ENCODE assay signal across 11 cellular contexts in the genomic region with DNA sequence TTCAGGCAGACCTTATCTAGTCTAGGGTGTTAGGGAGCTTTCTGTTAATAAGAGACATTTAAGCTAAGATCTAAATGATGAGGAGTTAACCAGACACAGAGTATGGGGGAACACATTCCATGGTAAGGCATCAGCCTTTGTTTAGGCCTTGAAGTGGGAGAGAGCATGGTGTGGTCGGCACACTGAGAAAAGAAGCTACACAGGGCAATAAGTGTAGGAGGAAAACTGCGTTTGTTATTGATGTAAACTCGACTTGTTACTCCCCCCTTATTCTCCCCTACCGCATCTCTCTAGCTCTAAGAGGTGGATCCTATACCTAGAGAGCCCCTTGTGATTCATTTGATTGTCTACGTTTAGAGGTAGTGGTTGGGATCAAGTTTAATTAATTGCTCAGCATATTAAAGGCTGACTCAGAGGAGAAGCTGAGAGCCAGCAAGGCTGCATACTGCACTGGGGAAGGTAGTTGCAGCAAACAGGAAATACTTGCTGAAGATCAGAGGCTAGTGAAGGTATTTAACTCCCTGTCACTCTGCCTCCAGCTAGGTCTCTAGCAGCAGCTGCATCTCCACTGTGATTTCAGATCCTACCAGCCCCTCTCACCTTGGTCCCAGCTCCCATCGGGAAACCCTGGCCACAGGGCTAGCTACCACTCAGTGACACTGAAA.
DNase-seq lines count a peak whose midpoint lies in the region; ATAC-seq and TF ChIP-seq lines count a peak whose summit lies in the region.
"Had no signal": no experiment of that assay in that cellular context is flagged by ENCODE, and none has a peak within 500 bp of the region (broad histone marks: within the 10 kb centered on the region; RNA-seq: fewer than 3 reads in every experiment).

No MANE protein-coding gene starts in this region.

- POLR2A ChIA-PET in Panc1 (lab: Charles Lee): interaction anchor here (0.6 kb wide), 1 partner anchor 137 kb away, joined by 3 read pairs; no protein-coding TSS in a partner anchor

- no peak overlapping the region for H3K4me3 ChIP-seq in Panc1 (ENCODE audit: low read depth in 2 of 2, low read length in 2 of 2)
- H3K4me3 ChIP-seq in retinal pigment epithelial cell (ENCODE audit: low read length): no peak overlapping the region
- H3K4me3 ChIP-seq: ascending aorta had no signal

- peaks cover 5% of the 10 kb centered on the region; the same call in 1 of the 2 replicates for H3K4me1 ChIP-seq in Panc1 (ENCODE audit: control insufficient read depth, insufficient read depth, low read length)

- ATAC-seq in Panc1: peak; percentile 82
- no peak for ATAC-seq in HG02885 (IDR thresholded peaks at IDR 0.05; ENCODE audit: poor library complexity, unreplicated experiment)
- ATAC-seq in GM18870 (IDR thresholded peaks at IDR 0.05; ENCODE audit: unreplicated experiment): no peak
- no peak for ATAC-seq in GM19328 (IDR thresholded peaks at IDR 0.05; ENCODE audit: unreplicated experiment)

- no peaks in the 10 kb centered on the region for H3K9me3 ChIP-seq in Panc1 (ENCODE audit: control insufficient read depth, insufficient read depth, low read depth, low read length)
- H3K9me3 ChIP-seq: ascending aorta had no signal

- H3K27ac ChIP-seq in Panc1 (ENCODE audit: low read length): no peak overlapping the region
- H3K27ac ChIP-seq: ascending aorta had no signal

- in situ Hi-C loops in Panc1 (cut with HindIII; ENCODE audit: low pct_unique_long_range_greater_than_20kb, low sequenced_read_pairs): no loop called here

- no peak for TF ChIP-seq CTCF in Panc1 (IDR thresholded peaks at IDR 0.05)
- TF ChIP-seq CTCF in retinal pigment epithelial cell (conservative IDR thresholded peaks at IDR 0.05; ENCODE audit: low read depth, low read length): no peak

- intact Hi-C loops in Panc1 (cut with micrococcal nuclease; ENCODE audit: unreplicated experiment): no loop called here

- BruUV-seq in Panc1 (replicated peaks; lab: Mats Ljungman, UMichigan): no TSS peak

- H3K27me3 ChIP-seq in Panc1 (ENCODE audit: control insufficient read depth, insufficient read depth, low read length): no peaks in the 10 kb centered on the region; the same call in 1 of the 2 replicates
- H3K27me3 ChIP-seq: ascending aorta had no signal

- DNase-seq in H4 (ENCODE audit: low spot score) (peak; percentile 44), Panc1 (ENCODE audit: low read depth, low spot score) (no peak), fibroblast of peridontal ligament (ENCODE audit: extremely low read depth) (peak; percentile 15), retinal pigment epithelial cell (ENCODE audit: low read depth) (peak; percentile 43), Ammon's horn (ENCODE audit: low spot score) (no peak)
- DNase-seq: activated CD4-positive, alpha-beta T cell treated with anti-CD3 and anti-CD28 coated beads, Interleukin-2, amount 50 U/mL, for 4 hours; head of caudate nucleus had no signal

- CTCF ChIA-PET in Panc1 (lab: Charles Lee): interaction anchor here (0.6 kb wide), 1 partner anchor 244 kb away, joined by 7 read pairs; no protein-coding TSS in a partner anchor

- no peaks in the 10 kb centered on the region for H3K36me3 ChIP-seq in Panc1 (ENCODE audit: control insufficient read depth, insufficient read depth, low read length)
- H3K36me3 ChIP-seq: ascending aorta had no signal

Comparison
In these comparisons a context has a peak if more than half of its experiments do, and no peak if none do; other contexts are left out.
1. DNase-seq: peak in H4 (single experiment), fibroblast of peridontal ligament (single experiment) and retinal pigment epithelial cell (single experiment); none in Panc1 (single experiment) and Ammon's horn (single experiment).